Comparison of ENCODE assay signal across 11 cellular contexts in genomic region chrX:101410461-101410860, GRCh38. TPM values are rescaled to one million over a fixed set of nuclear protein-coding genes. Genes with fewer than 3 reads are reported as not detected.
DNase-seq lines count a peak whose midpoint lies in the region; ATAC-seq and TF ChIP-seq lines count a peak whose summit lies in the region.
"Had no signal": no experiment of that assay in that cellular context is flagged by ENCODE, and none has a peak within 500 bp of the region (broad histone marks: within the 10 kb centered on the region; RNA-seq: fewer than 3 reads in every experiment).

No MANE protein-coding gene starts in this region.

- no peak for ATAC-seq in activated CD4-positive, alpha-beta T cell treated with anti-CD3 and anti-CD28 coated beads for 36 hours

- H3K9ac ChIP-seq in skeletal muscle tissue (ENCODE audit: low read depth in 1 of 3, low read length in 3 of 3), result peak overlapping the region in 2 of 3 donors; percentile 9 to 21

- H3K27me3 Mint-ChIP-seq in activated CD4-positive, alpha-beta T cell treated with anti-CD3 and anti-CD28 coated beads for 36 hours, result no peaks in the 10 kb centered on the region
- no peaks in the 10 kb centered on the region for H3K27me3 Mint-ChIP-seq in activated T-helper 2 cell treated with anti-CD3 and anti-CD28 coated beads, Interferon-gamma antibody, Interleukin-2, Interleukin-4, amounts not matched to agents 10 μg/mL and 5 μg/mL and 100 μg/mL, durations not matched to agents 14 hours and 24 hours and 36 hours (ENCODE audit: low read depth)

- TF ChIP-seq CTCF in foreskin fibroblast (IDR thresholded peaks at IDR 0.05; ENCODE audit: low read depth, low read length) (no peak), Peyer's patch (IDR thresholded peaks at IDR 0.05) (no peak)

- H3K4me3 Mint-ChIP-seq in activated CD4-positive, alpha-beta T cell treated with anti-CD3 and anti-CD28 coated beads for 36 hours, result peak overlapping the region; percentile 97
- peak overlapping the region; percentile 63 for H3K4me3 Mint-ChIP-seq in activated T-helper 2 cell treated with anti-CD3 and anti-CD28 coated beads, Interferon-gamma antibody, Interleukin-2, Interleukin-4, amounts not matched to agents 10 μg/mL and 5 μg/mL and 100 μg/mL, durations not matched to agents 14 hours and 24 hours and 36 hours (ENCODE audit: low read depth)

- POLR2A ChIA-PET in activated CD4-positive, alpha-beta T cell treated with anti-CD3 and anti-CD28 coated beads for 36 hours (lab: Charles Lee), result no interaction called here

- intact Hi-C loops in activated CD4-positive, alpha-beta T cell treated with anti-CD3 and anti-CD28 coated beads for 36 hours (cut with DNase I, micrococcal nuclease), result loop anchor here (5.0 to 10.0 kb wide), 5 partner anchors 144 to 1244 kb away; partner anchors contain the start of genes ARMCX1 (in 1 of the 2), ARMCX5 (in 1 of the 2), GPRASP1 (in 1 of the 2) and ZMAT1 (in 1 of the 2)
- intact Hi-C loops in activated T-helper 2 cell treated with anti-CD3 and anti-CD28 coated beads, Interferon-gamma antibody, Interleukin-2, Interleukin-4, amounts not matched to agents 10 μg/mL and 5 μg/mL and 100 μg/mL, durations not matched to agents 14 hours and 24 hours and 36 hours (cut with micrococcal nuclease), result no loop called here

- peak overlapping the region; percentile 65 to 97 for H3K4me3 ChIP-seq in foreskin fibroblast (ENCODE audit: low read depth in 1 of 2, low read length in 2 of 2)
- H3K4me3 ChIP-seq in skeletal muscle tissue (ENCODE audit: low read length in 3 of 3), result peak overlapping the region in 1 of 3 donors; percentile 38
- H3K4me3 ChIP-seq in Peyer's patch, result peak overlapping the region in 2 of 4 donors; percentile 67 to 75

- CTCF ChIA-PET in activated CD4-positive, alpha-beta T cell treated with anti-CD3 and anti-CD28 coated beads for 36 hours (lab: Charles Lee), result no interaction called here

- H3K27ac ChIP-seq in skeletal muscle tissue (ENCODE audit: low read depth, low read length) (no peak overlapping the region), Peyer's patch (no peak overlapping the region)

- H3K27me3 ChIP-seq in skeletal muscle tissue (ENCODE audit: control insufficient read depth in 3 of 3, insufficient read depth in 3 of 3, low read length in 3 of 3), result no peaks in the 10 kb centered on the region
- no peaks in the 10 kb centered on the region for H3K27me3 ChIP-seq in Peyer's patch
- H3K27me3 ChIP-seq: upper lobe of left lung had no signal

- H3K4me1 Mint-ChIP-seq in activated CD4-positive, alpha-beta T cell treated with anti-CD3 and anti-CD28 coated beads for 36 hours, result peaks cover 42% of the 10 kb centered on the region
- peaks cover 25% of the 10 kb centered on the region for H3K4me1 Mint-ChIP-seq in activated T-helper 2 cell treated with anti-CD3 and anti-CD28 coated beads, Interferon-gamma antibody, Interleukin-2, Interleukin-4, amounts not matched to agents 10 μg/mL and 5 μg/mL and 100 μg/mL, durations not matched to agents 14 hours and 24 hours and 36 hours (ENCODE audit: low read depth)

- H3K9me3 Mint-ChIP-seq in activated CD4-positive, alpha-beta T cell treated with anti-CD3 and anti-CD28 coated beads for 36 hours (ENCODE audit: low read depth), result no peaks in the 10 kb centered on the region
- H3K9me3 Mint-ChIP-seq in activated T-helper 2 cell treated with anti-CD3 and anti-CD28 coated beads, Interferon-gamma antibody, Interleukin-2, Interleukin-4, amounts not matched to agents 10 μg/mL and 5 μg/mL and 100 μg/mL, durations not matched to agents 14 hours and 24 hours and 36 hours, result no peaks in the 10 kb centered on the region

- peaks cover 13 to 29% (median 20%) of the 10 kb centered on the region in 3 donors for H3K4me1 ChIP-seq in skeletal muscle tissue (ENCODE audit: control insufficient read depth in 3 of 3, insufficient read depth in 3 of 3, low read length in 3 of 3)
- peaks cover 0 to 15% (median 0%) of the 10 kb centered on the region in 4 donors for H3K4me1 ChIP-seq in Peyer's patch

- no peak for DNase-seq in activated CD4-positive, alpha-beta T cell treated with anti-CD3 and anti-CD28 coated beads for 36 hours
- no peak for DNase-seq in activated CD4-positive, alpha-beta T cell treated with anti-CD3 and anti-CD28 coated beads, Interleukin-2, amount 50 U/mL, for 48 hours
- DNase-seq in activated T-helper 2 cell treated with anti-CD3 and anti-CD28 coated beads, Interferon-gamma antibody, Interleukin-2, Interleukin-4, amounts not matched to agents 10 μg/mL and 5 μg/mL and 100 μg/mL, durations not matched to agents 14 hours and 24 hours and 36 hours (ENCODE audit: low spot score), result no peak
- DNase-seq in foreskin fibroblast (no peak), GM03348 (ENCODE audit: low spot score) (no peak), GM19240 (ENCODE audit: insufficient read length, low spot score) (no peak), Peyer's patch (no peak)
- DNase-seq: ACHN, HCEC 1CT, upper lobe of left lung had no signal

- peak overlapping the region; percentile 82 for H3K27ac Mint-ChIP-seq in activated CD4-positive, alpha-beta T cell treated with anti-CD3 and anti-CD28 coated beads for 36 hours
- H3K27ac Mint-ChIP-seq in activated T-helper 2 cell treated with anti-CD3 and anti-CD28 coated beads, Interferon-gamma antibody, Interleukin-2, Interleukin-4, amounts not matched to agents 10 μg/mL and 5 μg/mL and 100 μg/mL, durations not matched to agents 14 hours and 24 hours and 36 hours, result peak overlapping the region; percentile 83

- H3K9me3 ChIP-seq in skeletal muscle tissue (ENCODE audit: control insufficient read depth in 3 of 3, low read length in 3 of 3) (no peaks in the 10 kb centered on the region), Peyer's patch (no peaks in the 10 kb centered on the region)
- H3K9me3 ChIP-seq: upper lobe of left lung had no signal

- TF ChIP-seq POLR2A in Peyer's patch (IDR thresholded peaks at IDR 0.05), result no peak

- H3K36me3 ChIP-seq in skeletal muscle tissue (ENCODE audit: control insufficient read depth in 3 of 3, insufficient read depth in 3 of 3, low read length in 3 of 3) (peaks cover 2 to 10% (median 5%) of the 10 kb centered on the region in 3 donors), Peyer's patch (peaks cover 0 to 14% (median 0%) of the 10 kb centered on the region in 3 donors)

- peaks cover 21% of the 10 kb centered on the region for H3K36me3 Mint-ChIP-seq in activated CD4-positive, alpha-beta T cell treated with anti-CD3 and anti-CD28 coated beads for 36 hours (ENCODE audit: low read depth)
- peaks cover 29% of the 10 kb centered on the region for H3K36me3 Mint-ChIP-seq in activated T-helper 2 cell treated with anti-CD3 and anti-CD28 coated beads, Interferon-gamma antibody, Interleukin-2, Interleukin-4, amounts not matched to agents 10 μg/mL and 5 μg/mL and 100 μg/mL, durations not matched to agents 14 hours and 24 hours and 36 hours (ENCODE audit: low read depth)

RNA-seq across cellular contexts. Expression of gene HNRNPH2, which starts 2.4 kb away (rescaled TPM):
- total RNA-seq in activated CD4-positive, alpha-beta T cell treated with anti-CD3 and anti-CD28 coated beads for 36 hours, result 10 to 100 TPM; 18.6 to 26.9 TPM
- total RNA-seq in activated T-helper 2 cell treated with anti-CD3 and anti-CD28 coated beads, Interferon-gamma antibody, Interleukin-2, Interleukin-4, amounts not matched to agents 10 μg/mL and 5 μg/mL and 100 μg/mL, durations not matched to agents 14 hours and 24 hours and 36 hours, result 17.5 and 18.0 TPM in 2 replicates
- 53.2 TPM for total RNA-seq in skeletal muscle tissue
- total RNA-seq in Peyer's patch, result 10 to 100 TPM; 29.4 to 64.5 (median 43.1) TPM

RNA-seq across cellular contexts. Expression of gene GLA, which starts 2.7 kb away (rescaled TPM):
- total RNA-seq in activated CD4-positive, alpha-beta T cell treated with anti-CD3 and anti-CD28 coated beads for 36 hours, result 10 to 100 TPM; 32.6 to 42.2 TPM
- 82.9 and 89.1 TPM in 2 replicates for total RNA-seq in activated T-helper 2 cell treated with anti-CD3 and anti-CD28 coated beads, Interferon-gamma antibody, Interleukin-2, Interleukin-4, amounts not matched to agents 10 μg/mL and 5 μg/mL and 100 μg/mL, durations not matched to agents 14 hours and 24 hours and 36 hours
- 16.2 TPM for total RNA-seq in skeletal muscle tissue
- total RNA-seq in Peyer's patch, result 10 to 100 TPM; 25.6 to 53.8 (median 36.0) TPM

RNA-seq across cellular contexts. Expression of gene RPL36A, which starts 19.6 kb away (rescaled TPM):
- total RNA-seq in activated CD4-positive, alpha-beta T cell treated with anti-CD3 and anti-CD28 coated beads for 36 hours, result 100 to 1,000 TPM; 340 to 709 TPM
- total RNA-seq in activated T-helper 2 cell treated with anti-CD3 and anti-CD28 coated beads, Interferon-gamma antibody, Interleukin-2, Interleukin-4, amounts not matched to agents 10 μg/mL and 5 μg/mL and 100 μg/mL, durations not matched to agents 14 hours and 24 hours and 36 hours, result 290 and 376 TPM in 2 replicates
- total RNA-seq in skeletal muscle tissue (349 TPM), Peyer's patch (100 to 1,000 TPM; 236 to 729 (median 490) TPM)

RNA-seq across cellular contexts. Expression of gene BTK, which starts 24.5 kb away (rescaled TPM):
- not detected for total RNA-seq in activated CD4-positive, alpha-beta T cell treated with anti-CD3 and anti-CD28 coated beads for 36 hours
- 0.11 and 0.25 TPM in 2 replicates for total RNA-seq in activated T-helper 2 cell treated with anti-CD3 and anti-CD28 coated beads, Interferon-gamma antibody, Interleukin-2, Interleukin-4, amounts not matched to agents 10 μg/mL and 5 μg/mL and 100 μg/mL, durations not matched to agents 14 hours and 24 hours and 36 hours
- total RNA-seq in skeletal muscle tissue, result 2.1 TPM
- total RNA-seq in Peyer's patch, result 10 to 100 TPM in 1 of 4 donors, 1 to 10 TPM in 2, not detected in 1; 1.4 to 66.8 (median 6.0) TPM
